Comparison of ENCODE assay signal across 20 cellular contexts in genomic region chr22:50338860-50339462, GRCh38. TPM values are rescaled to one million over a fixed set of nuclear protein-coding genes. Genes with fewer than 3 reads are reported as not detected.
DNase-seq lines count a peak whose midpoint lies in the region; ATAC-seq, FAIRE-seq and TF ChIP-seq lines count a peak whose summit lies in the region.
"Had no signal": no experiment of that assay in that cellular context is flagged by ENCODE, and none has a peak within 500 bp of the region (broad histone marks: within the 10 kb centered on the region; RNA-seq: fewer than 3 reads in every experiment).

No MANE protein-coding gene starts in this region.

- DNase-seq in GM12892 (ENCODE audit: insufficient read length) (no peak), adipocyte (ENCODE audit: low read depth) (no peak), erythroblast (lab: John Stamatoyannopoulos, UW) (peak; percentile 42 to 64), HTR-8/SVneo (ENCODE audit: insufficient read length, low spot score) (no peak)
- DNase-seq in activated CD8-positive, alpha-beta memory T cell treated with anti-CD3 and anti-CD28 coated beads, Interleukin-2, amount 10 ng/mL, durations not matched to agents 7 days and 5 days, result no peak
- DNase-seq in stimulated activated effector memory CD8-positive, alpha-beta T cell treated with anti-CD3 and anti-CD28 coated beads, Interleukin-12 subunit alpha, Interleukin-12 subunit beta, amount 100 ng/mL, for 72 hours (ENCODE audit: low spot score in 2 of 2), result no peak
- DNase-seq: BE2C, DMS79, NCI-H1092 treated with DMSO at 0.1 percent for 48 hours, NCI-H1436 treated with DMSO at 0.1 percent for 48 hours, NCI-H1930, NCI-H524 treated with DMSO at 0.1 percent for 48 hours, NCI-H82, Peyer's patch had no signal

- CTCF ChIA-PET in activated CD8-positive, alpha-beta memory T cell treated with anti-CD3 and anti-CD28 coated beads, Interleukin-2, amount 10 ng/mL, durations not matched to agents 7 days and 5 days (lab: Charles Lee), result no interaction called here

- no peak for TF ChIP-seq CTCF in 22Rv1 (IDR thresholded peaks at IDR 0.05)

- peaks cover 8% of the 10 kb centered on the region for H3K4me1 Mint-ChIP-seq in activated CD8-positive, alpha-beta memory T cell treated with anti-CD3 and anti-CD28 coated beads, Interleukin-2, amount 10 ng/mL, durations not matched to agents 7 days and 5 days
- H3K4me1 Mint-ChIP-seq in stimulated activated effector memory CD8-positive, alpha-beta T cell treated with anti-CD3 and anti-CD28 coated beads, Interleukin-12 subunit alpha, Interleukin-12 subunit beta, amount 100 ng/mL, for 72 hours, result peaks cover 6% of the 10 kb centered on the region

- no peaks in the 10 kb centered on the region for H3K9me3 Mint-ChIP-seq in activated CD8-positive, alpha-beta memory T cell treated with anti-CD3 and anti-CD28 coated beads, Interleukin-2, amount 10 ng/mL, durations not matched to agents 7 days and 5 days (ENCODE audit: low read depth)
- no peaks in the 10 kb centered on the region for H3K9me3 Mint-ChIP-seq in stimulated activated effector memory CD8-positive, alpha-beta T cell treated with anti-CD3 and anti-CD28 coated beads, Interleukin-12 subunit alpha, Interleukin-12 subunit beta, amount 100 ng/mL, for 72 hours

- no peaks in the 10 kb centered on the region for H3K36me3 Mint-ChIP-seq in activated CD8-positive, alpha-beta memory T cell treated with anti-CD3 and anti-CD28 coated beads, Interleukin-2, amount 10 ng/mL, durations not matched to agents 7 days and 5 days
- H3K36me3 Mint-ChIP-seq in stimulated activated effector memory CD8-positive, alpha-beta T cell treated with anti-CD3 and anti-CD28 coated beads, Interleukin-12 subunit alpha, Interleukin-12 subunit beta, amount 100 ng/mL, for 72 hours, result peaks cover 4% of the 10 kb centered on the region

- H3K27me3 ChIP-seq in adipocyte (replicated peaks; ENCODE audit: control insufficient read depth, insufficient read depth, low read length), result no peaks in the 10 kb centered on the region
- H3K27me3 ChIP-seq: BE2C, Peyer's patch had no signal

- peaks cover 3% of the 10 kb centered on the region for H3K4me1 ChIP-seq in adipocyte (ENCODE audit: control insufficient read depth, insufficient read depth, low read length)
- H3K4me1 ChIP-seq: A549, BE2C had no signal

- peak overlapping the region; percentile 33; the same call in 1 of the 2 replicates for H3K27ac ChIP-seq in 22Rv1
- H3K27ac ChIP-seq: A549, KMS-11, Peyer's patch had no signal

- H3K36me3 ChIP-seq in adipocyte (ENCODE audit: control insufficient read depth, insufficient read depth, low read length, severe bottlenecking), result no peaks in the 10 kb centered on the region
- H3K36me3 ChIP-seq: BE2C, Peyer's patch had no signal

- TF ChIP-seq POLR2A in GM12892 (IDR thresholded peaks at IDR 0.05; ENCODE audit: low read depth, low read length) (no peak), erythroblast (IDR thresholded peaks at IDR 0.05; ENCODE audit: low read length) (no peak)

- FAIRE-seq in GM12892 (lab: Jason Lieb, UNC) (peak; percentile 95), HTR-8/SVneo (lab: Jason Lieb, UNC) (no peak)
- FAIRE-seq: A549, GM18507 had no signal

- no peak for ATAC-seq in activated CD8-positive, alpha-beta memory T cell treated with anti-CD3 and anti-CD28 coated beads, Interleukin-2, amount 10 ng/mL, durations not matched to agents 7 days and 5 days
- ATAC-seq in stimulated activated effector memory CD8-positive, alpha-beta T cell treated with anti-CD3 and anti-CD28 coated beads, Interleukin-12 subunit alpha, Interleukin-12 subunit beta, amount 100 ng/mL, for 72 hours, result no peak
- ATAC-seq in GM19328 (IDR thresholded peaks at IDR 0.05; ENCODE audit: unreplicated experiment), result no peak
- ATAC-seq: A549, SK-N-SH treated with all-trans-retinoic acid at 6 μM for 48 hours had no signal

- H3K9me3 ChIP-seq in adipocyte (ENCODE audit: control insufficient read depth, low read length), result no peaks in the 10 kb centered on the region
- H3K9me3 ChIP-seq: A549, BE2C, Peyer's patch had no signal

- no peak overlapping the region for H3K4me3 ChIP-seq in adipocyte (ENCODE audit: low read length)
- H3K4me3 ChIP-seq: A549, Peyer's patch had no signal

- no peak overlapping the region for H3K27ac Mint-ChIP-seq in activated CD8-positive, alpha-beta memory T cell treated with anti-CD3 and anti-CD28 coated beads, Interleukin-2, amount 10 ng/mL, durations not matched to agents 7 days and 5 days
- H3K27ac Mint-ChIP-seq in stimulated activated effector memory CD8-positive, alpha-beta T cell treated with anti-CD3 and anti-CD28 coated beads, Interleukin-12 subunit alpha, Interleukin-12 subunit beta, amount 100 ng/mL, for 72 hours, result no peak overlapping the region

- H3K4me3 Mint-ChIP-seq in activated CD8-positive, alpha-beta memory T cell treated with anti-CD3 and anti-CD28 coated beads, Interleukin-2, amount 10 ng/mL, durations not matched to agents 7 days and 5 days, result no peak overlapping the region
- no peak overlapping the region for H3K4me3 Mint-ChIP-seq in stimulated activated effector memory CD8-positive, alpha-beta T cell treated with anti-CD3 and anti-CD28 coated beads, Interleukin-12 subunit alpha, Interleukin-12 subunit beta, amount 100 ng/mL, for 72 hours

- peak overlapping the region; percentile 5 for H3K9ac ChIP-seq in adipocyte (ENCODE audit: low read length)
- H3K9ac ChIP-seq: KMS-11 had no signal

- H3K27me3 Mint-ChIP-seq in activated CD8-positive, alpha-beta memory T cell treated with anti-CD3 and anti-CD28 coated beads, Interleukin-2, amount 10 ng/mL, durations not matched to agents 7 days and 5 days, result no peaks in the 10 kb centered on the region

RNA-seq across cellular contexts. Expression of gene PPP6R2, which starts 4.2 kb away (rescaled TPM):
- 19.7 TPM for polyA plus RNA-seq in GM12892 (2012; ENCODE audit: missing spikeins)
- total RNA-seq in activated CD8-positive, alpha-beta memory T cell treated with anti-CD3 and anti-CD28 coated beads, Interleukin-2, amount 10 ng/mL, durations not matched to agents 7 days and 5 days, result 10 to 100 TPM; 78.7 to 98.0 TPM

RNA-seq across cellular contexts. Expression of gene DENND6B, which starts 12.1 kb away (rescaled TPM):
- polyA plus RNA-seq in GM12892 (2012; ENCODE audit: missing spikeins), result 6.6 TPM
- 1 to 10 TPM; 5.7 to 8.8 TPM for total RNA-seq in activated CD8-positive, alpha-beta memory T cell treated with anti-CD3 and anti-CD28 coated beads, Interleukin-2, amount 10 ng/mL, durations not matched to agents 7 days and 5 days

RNA-seq across cellular contexts. Expression of gene PLXNB2, which starts 31.5 kb away (rescaled TPM):
- polyA plus RNA-seq in GM12892 (2012; ENCODE audit: missing spikeins), result 32.5 TPM
- 10 to 100 TPM; 23.4 to 26.6 TPM for total RNA-seq in activated CD8-positive, alpha-beta memory T cell treated with anti-CD3 and anti-CD28 coated beads, Interleukin-2, amount 10 ng/mL, durations not matched to agents 7 days and 5 days

Comparison
In these comparisons a context has a peak if more than half of its experiments do, and no peak if none do; other contexts are left out.
1. DNase-seq: peak in erythroblast (2 of 2); none in GM12892 (single experiment), adipocyte (single experiment), HTR-8/SVneo (single experiment), activated CD8-positive, alpha-beta memory T cell treated with anti-CD3 and anti-CD28 coated beads, Interleukin-2, amount 10 ng/mL, durations not matched to agents 7 days and 5 days (single experiment) and stimulated activated effector memory CD8-positive, alpha-beta T cell treated with anti-CD3 and anti-CD28 coated beads, Interleukin-12 subunit alpha, Interleukin-12 subunit beta, amount 100 ng/mL, for 72 hours (0 of 2).